35 cellular contexts compared by ENCODE assay signal in the genomic region with DNA sequence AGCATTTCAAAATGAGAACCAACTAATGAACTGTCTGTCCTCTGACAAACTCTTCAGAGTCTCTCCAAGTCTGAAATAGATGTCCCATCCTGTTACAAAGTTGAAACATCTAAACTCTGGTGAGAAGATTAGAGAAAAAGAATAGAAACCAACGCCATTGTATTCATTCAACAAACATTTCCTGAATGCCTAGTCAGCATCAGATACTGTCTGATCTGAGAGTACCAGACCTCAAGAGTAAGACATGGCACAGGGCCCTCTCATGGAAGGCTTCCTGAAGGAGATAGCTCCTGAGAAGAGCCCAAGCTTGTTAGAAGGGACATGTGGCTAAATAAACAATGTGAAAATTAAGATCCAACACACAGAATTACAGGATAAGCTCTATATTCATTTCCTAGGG.
"Had no signal": no experiment of that assay in that cellular context is flagged by ENCODE, and none has a peak within 500 bp of the region (broad histone marks: within the 10 kb centered on the region; RNA-seq: fewer than 3 reads in every experiment).

No MANE protein-coding gene starts in this region.

- DNase-seq: Karpas-422, Kasumi-1, KBM-7, KG1, MG63, MV-4-11, NCI-H1048, NCI-H1092, NCI-H1092 treated with DMSO at 0.1 percent for 48 hours, NCI-H1105, NCI-H1105 treated with DMSO at 0.1 percent for 48 hours, NCI-H1417, NCI-H1417 treated with DMSO at 0.1 percent for 48 hours, NCI-H1436, NCI-H1436 treated with DMSO at 0.1 percent for 48 hours, NCI-H146, NCI-H1694, NCI-H1694 treated with DMSO at 0.1 percent for 48 hours, NCI-H187, NCI-H187 treated with DMSO at 0.1 percent for 48 hours, NCI-H1930, NCI-H2029, NCI-H2029 treated with DMSO at 0.1 percent for 48 hours, NCI-H2081, NCI-H2081 treated with DMSO at 0.1 percent for 48 hours, NCI-H2107, NCI-H2171, NCI-H2171 treated with DMSO at 0.1 percent for 48 hours, NCI-H2227 treated with DMSO at 0.1 percent for 48 hours, NCI-H226, NCI-H345, NCI-H446, NCI-H446 treated with DMSO at 0.1 percent for 48 hours, NCI-H510A had no signal

- H3K4me3 ChIP-seq: MG63 had no signal

- H3K9me3 ChIP-seq: MG63 had no signal

- H3K9ac ChIP-seq: KMS-11 had no signal

- H3K27me3 ChIP-seq: MG63 had no signal

- H3K27ac ChIP-seq: KMS-11 had no signal

- H3K4me2 ChIP-seq: KMS-11 had no signal

- H3K36me3 ChIP-seq: MG63 had no signal
